In genomic region chr6:37339911-37340638, GRCh38 we compare ENCODE assay signal across 7 cellular contexts.
"Had no signal": no experiment of that assay in that cellular context is flagged by ENCODE, and none has a peak within 500 bp of the region (broad histone marks: within the 10 kb centered on the region; RNA-seq: fewer than 3 reads in every experiment).

No MANE protein-coding gene starts in this region.

- DNase-seq: activated CD4-positive, CD25-positive, alpha-beta regulatory T cell treated with anti-CD3 and anti-CD28 coated beads, Interleukin-2, amount 50 U/mL, for 72 hours; activated naive CD4-positive, alpha-beta T cell treated with anti-CD3 and anti-CD28 coated beads, Interleukin-2, amount 50 U/mL, for 16 hours; adrenal gland; islet precursor cell; midbrain had no signal

- H3K4me3 ChIP-seq: adrenal gland, breast epithelium, suprapubic skin had no signal
